Comparison of ENCODE assay signal across 15 cellular contexts in genomic region chr2:69067866-69068265, GRCh38. TPM values are rescaled to one million over a fixed set of nuclear protein-coding genes. Genes with fewer than 3 reads are reported as not detected.
"Had no signal": no experiment of that assay in that cellular context is flagged by ENCODE, and none has a peak within 500 bp of the region (broad histone marks: within the 10 kb centered on the region; RNA-seq: fewer than 3 reads in every experiment).

No MANE protein-coding gene starts in this region.

- H3K27me3 ChIP-seq: neutrophil, right lobe of liver, suprapubic skin had no signal

- H3K4me3 ChIP-seq: lower lobe of right lung, right lobe of liver, suprapubic skin had no signal

- H3K27ac ChIP-seq: lower lobe of right lung, neutrophil, right lobe of liver, suprapubic skin had no signal

- FAIRE-seq: endometrium had no signal

- H3K4me1 ChIP-seq: lower lobe of right lung, suprapubic skin had no signal

- DNase-seq: activated naive CD4-positive, alpha-beta T cell treated with anti-CD3 and anti-CD28 coated beads, Interleukin-2, amount 50 U/mL, for 16 hours; foreskin melanocyte; lower lobe of right lung; naive thymus-derived CD4-positive, alpha-beta T cell; posterior cingulate gyrus; right lobe of liver; stimulated activated CD4-positive, alpha-beta T cell treated with anti-CD3 and anti-CD28 coated beads, Interleukin-2, amount 100 ng/mL, for 48 hours; stimulated activated CD8-positive, alpha-beta memory T cell treated with anti-CD3 and anti-CD28 coated beads, Interleukin-4, amount 100 ng/mL, for 48 hours; stimulated activated naive CD8-positive, alpha-beta T cell treated with anti-CD3 and anti-CD28 coated beads, Interleukin-15, Interleukin-2, amounts not matched to agents 100 U/mL and 50 U/mL, for 24 hours; T-helper 2 cell had no signal

- ATAC-seq: activated CD4-positive, CD25-positive, alpha-beta regulatory T cell treated with anti-CD3 and anti-CD28 coated beads, Interleukin-2, amount 50 U/mL, for 24 hours; lower lobe of right lung; naive thymus-derived CD4-positive, alpha-beta T cell; right lobe of liver; stimulated activated naive CD8-positive, alpha-beta T cell treated with anti-CD3 and anti-CD28 coated beads, Interleukin-15, Interleukin-2, amounts not matched to agents 100 U/mL and 50 U/mL, for 24 hours had no signal

- H3K9me3 ChIP-seq: lower lobe of right lung, neutrophil, right lobe of liver, suprapubic skin had no signal

- H3K36me3 ChIP-seq: lower lobe of right lung, neutrophil, right lobe of liver, suprapubic skin had no signal

RNA-seq across cellular contexts. Expression of gene ANTXR1, which starts 54.9 kb away (rescaled TPM):
- total RNA-seq: activated T-helper 2 cell treated with anti-CD3 and anti-CD28 coated beads, Interferon-gamma antibody, Interleukin-2, Interleukin-4, amounts not matched to agents 10 μg/mL and 5 μg/mL and 100 μg/mL, durations not matched to agents 14 hours and 24 hours and 36 hours; naive thymus-derived CD4-positive, alpha-beta T cell had no signal
